Comparison of ENCODE assay signal across 8 cellular contexts in genomic region chr10:121927841-121928527, GRCh38. TPM values are rescaled to one million over a fixed set of nuclear protein-coding genes. Genes with fewer than 3 reads are reported as not detected.
DNase-seq lines count a peak whose midpoint lies in the region; ATAC-seq and TF ChIP-seq lines count a peak whose summit lies in the region.

Gene ATE1 (minus strand): TSS chr10:121928031. CDS start chr10:121927949, 82 bp downstream.

- no peaks in the 10 kb centered on the region for H3K9me3 ChIP-seq in BE2C

- POLR2A ChIA-PET in activated CD4-positive, alpha-beta T cell treated with anti-CD3 and anti-CD28 coated beads, Interleukin-2, amount 10 ng/mL, durations not matched to agents 7 days and 5 days (lab: Charles Lee): no interaction called here

- CTCF ChIA-PET in activated CD4-positive, alpha-beta T cell treated with anti-CD3 and anti-CD28 coated beads, Interleukin-2, amount 10 ng/mL, durations not matched to agents 7 days and 5 days (lab: Charles Lee): no interaction called here

- H3K36me3 Mint-ChIP-seq in activated CD4-positive, alpha-beta T cell treated with anti-CD3 and anti-CD28 coated beads, Interleukin-2, amount 10 ng/mL, durations not matched to agents 7 days and 5 days (ENCODE audit: low read depth): peaks cover 5% of the 10 kb centered on the region

- H3K4me3 Mint-ChIP-seq in activated CD4-positive, alpha-beta T cell treated with anti-CD3 and anti-CD28 coated beads, Interleukin-2, amount 10 ng/mL, durations not matched to agents 7 days and 5 days: peak within 1 kb of the TSS; percentile 90

- DNase-seq in BE2C (peak; percentile 92), GM19238 (ENCODE audit: insufficient read length, low spot score) (peak; percentile 76), NCI-H510A treated with DMSO at 0.1 percent for 48 hours (lab: John Stamatoyannopoulos, UW) (peak; percentile 90), coronary artery (ENCODE audit: low spot score) (peak; percentile 91), left colon (peak; percentile 89 to 93)
- peak; percentile 82 for DNase-seq in activated CD4-positive, alpha-beta T cell treated with anti-CD3 and anti-CD28 coated beads, Interleukin-2, amount 10 ng/mL, durations not matched to agents 7 days and 5 days
- DNase-seq in stimulated activated CD4-positive, alpha-beta T cell treated with anti-CD3 and anti-CD28 coated beads, Interleukin-1b, Interleukin-23, amount 100 ng/mL, for 4 hours (ENCODE audit: low read depth in 2 of 2): peak; percentile 64 to 81

- peak within 1 kb of the TSS; percentile 84 for H3K4me3 ChIP-seq in BE2C (ENCODE audit: low read depth, low read length)
- peak within 1 kb of the TSS; percentile 96 for H3K4me3 ChIP-seq in coronary artery

- TF ChIP-seq CTCF in BE2C (IDR thresholded peaks at IDR 0.05; ENCODE audit: low read depth, low read length): no peak
- no peak for TF ChIP-seq CTCF in coronary artery (IDR thresholded peaks at IDR 0.05)

- peak within 1 kb of the TSS; percentile 91 to 99 for H3K27ac ChIP-seq in coronary artery

- peaks cover under 1% of the 10 kb centered on the region for H3K4me1 ChIP-seq in BE2C

- H3K36me3 ChIP-seq in BE2C: peaks cover 8% of the 10 kb centered on the region

- peaks cover 25% of the 10 kb centered on the region for H3K4me1 Mint-ChIP-seq in activated CD4-positive, alpha-beta T cell treated with anti-CD3 and anti-CD28 coated beads, Interleukin-2, amount 10 ng/mL, durations not matched to agents 7 days and 5 days

- peak within 1 kb of the TSS; percentile 98 for H3K27ac Mint-ChIP-seq in activated CD4-positive, alpha-beta T cell treated with anti-CD3 and anti-CD28 coated beads, Interleukin-2, amount 10 ng/mL, durations not matched to agents 7 days and 5 days

- H3K27me3 ChIP-seq in BE2C: no peaks in the 10 kb centered on the region

- no peaks in the 10 kb centered on the region for H3K27me3 Mint-ChIP-seq in activated CD4-positive, alpha-beta T cell treated with anti-CD3 and anti-CD28 coated beads, Interleukin-2, amount 10 ng/mL, durations not matched to agents 7 days and 5 days

- intact Hi-C loops in left colon (cut with DNase I, micrococcal nuclease): no loop called here

- H3K9me3 Mint-ChIP-seq in activated CD4-positive, alpha-beta T cell treated with anti-CD3 and anti-CD28 coated beads, Interleukin-2, amount 10 ng/mL, durations not matched to agents 7 days and 5 days: no peaks in the 10 kb centered on the region

- ATAC-seq in HG03439 (IDR thresholded peaks at IDR 0.05; ENCODE audit: unreplicated experiment): peak; percentile 89
- peak; percentile 88 for ATAC-seq in left colon

RNA-seq across cellular contexts. Expression of gene ATE1, which starts in this region (rescaled TPM):
- polyA plus RNA-seq in BE2C (2012; ENCODE audit: insufficient read depth, insufficient read length, low read depth): 20.3 TPM
- 10 to 100 TPM; 23.1 to 24.4 TPM for total RNA-seq in activated CD4-positive, alpha-beta T cell treated with anti-CD3 and anti-CD28 coated beads, Interleukin-2, amount 10 ng/mL, durations not matched to agents 7 days and 5 days
- total RNA-seq in left colon: 10 to 100 TPM; 44.8 to 50.7 TPM

Comparison
In these comparisons a context has a peak if more than half of its experiments do, and no peak if none do; other contexts are left out.
1. Peak in every context shown above with its lines: DNase-seq, ATAC-seq, H3K4me3 ChIP-seq and H3K27ac ChIP-seq.